In genomic region chr6:136822051-136822378, GRCh38 we compare ENCODE assay signal across 8 cellular contexts. TPM values are rescaled to one million over a fixed set of nuclear protein-coding genes. Genes with fewer than 3 reads are reported as not detected.
DNase-seq lines count a peak whose midpoint lies in the region; ATAC-seq and TF ChIP-seq lines count a peak whose summit lies in the region.

No MANE protein-coding gene starts in this region.

- TF ChIP-seq POLR2A in Peyer's patch (IDR thresholded peaks at IDR 0.05): no peak

- H3K9me3 ChIP-seq in HAP-1 (no peaks in the 10 kb centered on the region), Peyer's patch (no peaks in the 10 kb centered on the region), thoracic aorta (no peaks in the 10 kb centered on the region)

- H3K27ac ChIP-seq in Peyer's patch: peak overlapping the region; percentile 76 to 90 (median 89)
- H3K27ac ChIP-seq in thoracic aorta: peak overlapping the region; percentile 88 to 91

- peak overlapping the region; percentile 87 for H3K4me3 Mint-ChIP-seq in dendritic cell treated with granulocyte-macrophage colony-stimulating factor and Interleukin-4, amounts not matched to agents 40 ng/mL and 50 ng/mL, for 4 days

- H3K4me3 ChIP-seq in GM06990 (replicated peaks; ENCODE audit: low read depth, low read length): peak overlapping the region; percentile 81
- H3K4me3 ChIP-seq in HAP-1: peak overlapping the region; percentile 39
- peak overlapping the region; percentile 55 to 88 (median 63) for H3K4me3 ChIP-seq in Peyer's patch
- H3K4me3 ChIP-seq in thoracic aorta: peak overlapping the region; percentile 92

- peaks cover 9% of the 10 kb centered on the region for H3K4me1 ChIP-seq in HAP-1
- no peaks in the 10 kb centered on the region for H3K4me1 ChIP-seq in Peyer's patch
- peaks cover 4 to 11% of the 10 kb centered on the region in 2 donors for H3K4me1 ChIP-seq in thoracic aorta (ENCODE audit: control insufficient read depth in 1 of 2, low read depth in 2 of 2)

- H3K36me3 ChIP-seq in GM06990 (ENCODE audit: control insufficient read depth, insufficient read depth, low read length): no peaks in the 10 kb centered on the region
- H3K36me3 ChIP-seq in HAP-1 (replicated peaks): 0 out of 2 replicates have a peak, but pooled peaks cover 4% of the 10 kb centered on the region
- no peaks in the 10 kb centered on the region for H3K36me3 ChIP-seq in Peyer's patch
- peaks cover 3% of the 10 kb centered on the region for H3K36me3 ChIP-seq in thoracic aorta

- peaks cover 21% of the 10 kb centered on the region for H3K4me1 Mint-ChIP-seq in dendritic cell treated with granulocyte-macrophage colony-stimulating factor and Interleukin-4, amounts not matched to agents 40 ng/mL and 50 ng/mL, for 4 days (ENCODE audit: low read depth)

- no peaks in the 10 kb centered on the region for H3K27me3 Mint-ChIP-seq in dendritic cell treated with granulocyte-macrophage colony-stimulating factor and Interleukin-4, amounts not matched to agents 40 ng/mL and 50 ng/mL, for 4 days

- no peak for TF ChIP-seq CTCF in GM06990 (IDR thresholded peaks at IDR 0.05; ENCODE audit: insufficient read depth, low read length, poor library complexity, severe bottlenecking)
- no peak for TF ChIP-seq CTCF in Peyer's patch (IDR thresholded peaks at IDR 0.05)
- TF ChIP-seq CTCF in thoracic aorta (IDR thresholded peaks at IDR 0.05): no peak

- in situ Hi-C loops in HAP-1 (cut with MboI; ENCODE audit: low sequenced_read_pairs): no loop called here

- peak; percentile 29 for ATAC-seq in thoracic aorta (ENCODE audit: insufficient number of reproducible peaks, low FRiP score, low read depth)

- H3K27me3 ChIP-seq in GM06990 (replicated peaks; ENCODE audit: control insufficient read depth, insufficient read depth, low read length) (no peaks in the 10 kb centered on the region), HAP-1 (ENCODE audit: low read depth) (no peaks in the 10 kb centered on the region), Peyer's patch (no peaks in the 10 kb centered on the region), thoracic aorta (replicated peaks; ENCODE audit: insufficient read depth) (no peaks in the 10 kb centered on the region)

- intact Hi-C loops in dendritic cell treated with granulocyte-macrophage colony-stimulating factor and Interleukin-4, amounts not matched to agents 40 ng/mL and 50 ng/mL, for 4 days (cut with micrococcal nuclease): no loop called here

- peak; percentile 8 for DNase-seq in GM06990 (ENCODE audit: extremely low read depth, insufficient read length)
- no peak for DNase-seq in HAP-1 (ENCODE audit: low spot score in 2 of 2)
- DNase-seq in Peyer's patch: peak in 2 of 3 donors; percentile 25 to 53
- DNase-seq in mucosa of gallbladder (ENCODE audit: low spot score): peak; percentile 11
- no peak for DNase-seq in thoracic aorta (ENCODE audit: low spot score)
- no peak for DNase-seq in HuH-7.5 (ENCODE audit: low spot score)
- DNase-seq in DMS114 treated with DMSO at 0.1 percent for 48 hours (lab: John Stamatoyannopoulos, UW; ENCODE audit: unreplicated experiment): no peak

- H3K9me3 Mint-ChIP-seq in dendritic cell treated with granulocyte-macrophage colony-stimulating factor and Interleukin-4, amounts not matched to agents 40 ng/mL and 50 ng/mL, for 4 days: no peaks in the 10 kb centered on the region

- H3K27ac Mint-ChIP-seq in dendritic cell treated with granulocyte-macrophage colony-stimulating factor and Interleukin-4, amounts not matched to agents 40 ng/mL and 50 ng/mL, for 4 days: peak overlapping the region; percentile 86

- peaks cover 12% of the 10 kb centered on the region for H3K36me3 Mint-ChIP-seq in dendritic cell treated with granulocyte-macrophage colony-stimulating factor and Interleukin-4, amounts not matched to agents 40 ng/mL and 50 ng/mL, for 4 days (ENCODE audit: low read depth)

RNA-seq across cellular contexts. Expression of gene PEX7, which starts 0.4 kb away (rescaled TPM):
- total RNA-seq in Peyer's patch: 1 to 10 TPM; 3.0 to 7.1 (median 6.3) TPM
- 11.2 TPM for total RNA-seq in mucosa of gallbladder
- 1 to 10 TPM; 7.6 TPM for total RNA-seq in thoracic aorta

RNA-seq across cellular contexts. Expression of gene MAP3K5, which starts 29.7 kb away (rescaled TPM):
- total RNA-seq in Peyer's patch (10 to 100 TPM; 14.2 to 46.2 (median 23.2) TPM), mucosa of gallbladder (15.9 TPM), thoracic aorta (100 to 1,000 TPM in 1 of 2 donors, 10 to 100 TPM in 1; 73.6 to 101 TPM)

Comparison
In these comparisons a context has a peak if more than half of its experiments do, and no peak if none do; other contexts are left out.
1. DNase-seq: peak in GM06990 (single experiment), Peyer's patch (2 of 3) and mucosa of gallbladder (single experiment); none in HAP-1 (0 of 2), thoracic aorta (single experiment), HuH-7.5 (single experiment) and DMS114 treated with DMSO at 0.1 percent for 48 hours (single experiment).
2. H3K4me3 ChIP-seq: peak in every context shown above with its lines; median percentile 92 in thoracic aorta; 81 in GM06990; 63 in Peyer's patch; 39 in HAP-1.